ENCODE assay signal across 8 cellular contexts in genomic region chr6:26596579-26597388, GRCh38. TPM values are rescaled to one million over a fixed set of nuclear protein-coding genes. Genes with fewer than 3 reads are reported as not detected.
DNase-seq lines count a peak whose midpoint lies in the region; ATAC-seq, FAIRE-seq and TF ChIP-seq lines count a peak whose summit lies in the region.

TSS of gene ABT1 (plus strand) at chr6:26596953. CDS start at chr6:26596983, 30 bp downstream.

- H3K36me3 ChIP-seq in adipocyte (ENCODE audit: control insufficient read depth, insufficient read depth, low read length, severe bottlenecking) (peaks cover 26% of the 10 kb centered on the region), pancreas (peaks cover 0 to 5% (median 0%) of the 10 kb centered on the region in 3 donors), tibial nerve (peaks cover 0 to 27% (median 10%) of the 10 kb centered on the region in 3 donors)

- DNase-seq in GM12865 (ENCODE audit: low read depth) (peak; percentile 98), NCI-H1417 treated with DMSO at 0.1 percent for 48 hours (lab: John Stamatoyannopoulos, UW) (peak; percentile 86), SW 1271 (lab: John Stamatoyannopoulos, UW) (peak; percentile 87 to 98), adipocyte (ENCODE audit: low read depth) (peak; percentile 99), Right ventricle myocardium superior (peak; percentile 99), pancreas (peak; percentile 96 to 99 (median 98)), tibial nerve (ENCODE audit: low spot score in 2 of 2) (peak; percentile 98 to 100)

- intact Hi-C loops in Right ventricle myocardium superior (cut with DNase I) = no loop called here
- intact Hi-C loops in pancreas (cut with DNase I) = loop anchor here in 1 of 3 donors (5.0 kb wide), 1 partner anchor 254 kb away; no protein-coding TSS in a partner anchor

- peak; percentile 93 for FAIRE-seq in pancreas (lab: Jason Lieb, UNC)

- H3K27ac ChIP-seq in pancreas = peak within 1 kb of the TSS; percentile 64 to 86 (median 78)
- H3K27ac ChIP-seq in tibial nerve = peak within 1 kb of the TSS; percentile 71 to 93 (median 88)

- H3K4me3 ChIP-seq in GM12865 (ENCODE audit: low read depth, low read length) (peak within 1 kb of the TSS; percentile 86), adipocyte (ENCODE audit: low read length) (peak within 1 kb of the TSS; percentile 98), pancreas (peak within 1 kb of the TSS; percentile 88 to 100 (median 94)), tibial nerve (peak within 1 kb of the TSS; percentile 80 to 93 (median 88))

- peak within 1 kb of the TSS; percentile 97 for H3K9ac ChIP-seq in adipocyte (ENCODE audit: low read length)

- peak; percentile 88 to 99 for TF ChIP-seq EP300 in tibial nerve (IDR thresholded peaks at IDR 0.05)

- H3K27me3 ChIP-seq in adipocyte (replicated peaks; ENCODE audit: control insufficient read depth, insufficient read depth, low read length) (no peaks in the 10 kb centered on the region), pancreas (peaks cover 0 to 25% (median 3%) of the 10 kb centered on the region in 4 donors), tibial nerve (peaks cover 0 to 21% of the 10 kb centered on the region in 2 donors)

- ATAC-seq in HG02763 (IDR thresholded peaks at IDR 0.05; ENCODE audit: unreplicated experiment) (peak; percentile 81), Right ventricle myocardium superior (ENCODE audit: poor library complexity) (peak; percentile 98), pancreas (peak; percentile 96 to 99 (median 98))

- peak; percentile 81 to 86 for TF ChIP-seq POLR2A in tibial nerve (IDR thresholded peaks at IDR 0.05)

- WGBS in pancreas, 2 donors = 0 to 1% methylated on average over 51 of the region's 51 CpGs
- 0 to 1% methylated on average over 51 of the region's 51 CpGs for WGBS in tibial nerve, 2 donors

- peaks cover 15% of the 10 kb centered on the region for H3K4me1 ChIP-seq in adipocyte (ENCODE audit: control insufficient read depth, insufficient read depth, low read length)
- H3K4me1 ChIP-seq in pancreas = peaks cover 0 to 18% (median 0%) of the 10 kb centered on the region in 3 donors
- H3K4me1 ChIP-seq in tibial nerve = peaks cover 3 to 23% (median 10%) of the 10 kb centered on the region in 4 donors

- H3K9me3 ChIP-seq in adipocyte (ENCODE audit: control insufficient read depth, low read length) = no peaks in the 10 kb centered on the region
- H3K9me3 ChIP-seq in pancreas = no peaks in the 10 kb centered on the region
- no peaks in the 10 kb centered on the region for H3K9me3 ChIP-seq in tibial nerve

- TF ChIP-seq CTCF in GM12865 (IDR thresholded peaks at IDR 0.05; ENCODE audit: insufficient read depth, low read depth, low read length, missing control alignments) (no peak), pancreas (IDR thresholded peaks at IDR 0.05) (no peak), tibial nerve (IDR thresholded peaks at IDR 0.05) (peak in 1 of 5 experiments; percentile 50)

RNA-seq across cellular contexts. Expression of gene ABT1, which starts in this region (rescaled TPM):
- 7.4 TPM for total RNA-seq in Right ventricle myocardium superior
- total RNA-seq in pancreas = 1 to 10 TPM; 3.5 to 6.9 (median 5.5) TPM
- polyA plus RNA-seq in pancreas = 10 to 100 TPM in 1 of 2 donors, 1 to 10 TPM in 1; 5.7 to 10.2 TPM
- total RNA-seq in tibial nerve = 10 to 100 TPM in 3 of 4 donors, 1 to 10 TPM in 1; 8.3 to 13.2 (median 10.6) TPM

Comparison
In these comparisons a context has a peak if more than half of its experiments do, and no peak if none do; other contexts are left out.
1. Peak in every context shown above with its lines: DNase-seq, ATAC-seq, H3K4me3 ChIP-seq and H3K27ac ChIP-seq.